In the genomic region with DNA sequence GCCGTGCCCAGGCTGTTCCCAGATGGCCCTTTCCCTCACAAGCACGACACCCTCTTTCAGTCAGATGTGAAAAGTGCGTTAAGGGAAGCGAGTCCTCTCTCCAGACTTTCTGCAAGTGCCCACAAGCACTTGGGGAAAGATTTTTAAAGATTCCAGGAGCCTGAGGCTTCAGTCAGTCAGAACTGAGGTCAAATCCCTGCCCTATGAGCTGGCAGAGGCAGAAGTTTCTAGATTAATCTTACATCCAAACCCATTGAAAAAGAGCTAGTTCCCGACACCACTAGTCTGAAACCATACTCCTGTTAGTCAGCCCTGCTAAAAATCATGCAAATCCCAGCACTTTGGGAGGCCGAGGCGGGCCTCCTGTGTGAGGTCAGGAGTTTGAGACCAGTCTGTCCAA, we compare ENCODE assay signal across 16 cellular contexts. TPM values are rescaled to one million over a fixed set of nuclear protein-coding genes. Genes with fewer than 3 reads are reported as not detected.
DNase-seq lines count a peak whose midpoint lies in the region; ATAC-seq and TF ChIP-seq lines count a peak whose summit lies in the region.
"Had no signal": no experiment of that assay in that cellular context is flagged by ENCODE, and none has a peak within 500 bp of the region (broad histone marks: within the 10 kb centered on the region; RNA-seq: fewer than 3 reads in every experiment).

No MANE protein-coding gene starts in this region.

- DNase-seq in activated CD8-positive, alpha-beta memory T cell treated with anti-CD3 and anti-CD28 coated beads, Interleukin-2, amount 10 ng/mL, durations not matched to agents 7 days and 5 days = peak; percentile 30
- peak; percentile 29 for DNase-seq in glomerular visceral epithelial cell (ENCODE audit: extremely low spot score)
- DNase-seq in stimulated activated CD8-positive, alpha-beta memory T cell treated with anti-CD3 and anti-CD28 coated beads, Interleukin-4, amount 100 ng/mL, for 48 hours = peak; percentile 6
- no peak for DNase-seq in type B pancreatic cell (ENCODE audit: extremely low spot score, unreplicated experiment)
- no peak for DNase-seq in GM10248 (ENCODE audit: extremely low spot score)
- DNase-seq: activated CD4-positive, CD25-positive, alpha-beta regulatory T cell treated with anti-CD3 and anti-CD28 coated beads, Interleukin-2, amount 50 U/mL, for 72 hours; activated naive CD8-positive, alpha-beta T cell treated with anti-CD3 and anti-CD28 coated beads for 36 hours; MV-4-11; right cardiac atrium had no signal

- CTCF ChIA-PET in activated CD8-positive, alpha-beta memory T cell treated with anti-CD3 and anti-CD28 coated beads, Interleukin-2, amount 10 ng/mL, durations not matched to agents 7 days and 5 days (lab: Charles Lee) = interaction anchor here (0.7 kb wide), 1 partner anchor 242 kb away, joined by 3 read pairs; no protein-coding TSS in a partner anchor
- CTCF ChIA-PET in GM10248 (lab: Yijun Ruan, JAX) = no interaction called here

- H3K4me1 Mint-ChIP-seq in activated CD8-positive, alpha-beta memory T cell treated with anti-CD3 and anti-CD28 coated beads, Interleukin-2, amount 10 ng/mL, durations not matched to agents 7 days and 5 days = no peaks in the 10 kb centered on the region
- H3K4me1 Mint-ChIP-seq in type B pancreatic cell (ENCODE audit: unreplicated experiment) = peaks cover 15% of the 10 kb centered on the region
- H3K4me1 Mint-ChIP-seq: CD14-positive monocyte had no signal

- POLR2A ChIA-PET in GM10248 (lab: Yijun Ruan, JAX) = no interaction called here

- H3K27ac Mint-ChIP-seq in activated CD8-positive, alpha-beta memory T cell treated with anti-CD3 and anti-CD28 coated beads, Interleukin-2, amount 10 ng/mL, durations not matched to agents 7 days and 5 days = no peak overlapping the region
- no peak overlapping the region for H3K27ac Mint-ChIP-seq in type B pancreatic cell
- H3K27ac Mint-ChIP-seq: activated naive CD8-positive, alpha-beta T cell treated with anti-CD3 and anti-CD28 coated beads for 36 hours had no signal

- TF ChIP-seq CTCF in type B pancreatic cell (conservative IDR thresholded peaks at IDR 0.05) (no peak), GM10248 (IDR thresholded peaks at IDR 0.05; ENCODE audit: control extremely low read depth, extremely low read depth, low read depth, missing control alignments) (no peak)

- H3K36me3 Mint-ChIP-seq in activated CD8-positive, alpha-beta memory T cell treated with anti-CD3 and anti-CD28 coated beads, Interleukin-2, amount 10 ng/mL, durations not matched to agents 7 days and 5 days = no peaks in the 10 kb centered on the region
- H3K36me3 Mint-ChIP-seq in type B pancreatic cell = no peaks in the 10 kb centered on the region
- H3K36me3 Mint-ChIP-seq: activated naive CD8-positive, alpha-beta T cell treated with anti-CD3 and anti-CD28 coated beads for 36 hours; CD14-positive monocyte had no signal

- H3K9me3 Mint-ChIP-seq in activated CD8-positive, alpha-beta memory T cell treated with anti-CD3 and anti-CD28 coated beads, Interleukin-2, amount 10 ng/mL, durations not matched to agents 7 days and 5 days (ENCODE audit: low read depth) = no peaks in the 10 kb centered on the region
- no peaks in the 10 kb centered on the region for H3K9me3 Mint-ChIP-seq in type B pancreatic cell
- H3K9me3 Mint-ChIP-seq: activated naive CD8-positive, alpha-beta T cell treated with anti-CD3 and anti-CD28 coated beads for 36 hours had no signal

- peaks cover 12% of the 10 kb centered on the region for H3K27me3 Mint-ChIP-seq in activated CD8-positive, alpha-beta memory T cell treated with anti-CD3 and anti-CD28 coated beads, Interleukin-2, amount 10 ng/mL, durations not matched to agents 7 days and 5 days
- no peaks in the 10 kb centered on the region for H3K27me3 Mint-ChIP-seq in type B pancreatic cell
- H3K27me3 Mint-ChIP-seq: activated naive CD8-positive, alpha-beta T cell treated with anti-CD3 and anti-CD28 coated beads for 36 hours had no signal

- peak; percentile 12 for ATAC-seq in HG03280 (IDR thresholded peaks at IDR 0.05; ENCODE audit: unreplicated experiment)
- ATAC-seq in activated CD8-positive, alpha-beta memory T cell treated with anti-CD3 and anti-CD28 coated beads, Interleukin-2, amount 10 ng/mL, durations not matched to agents 7 days and 5 days = no peak
- no peak for ATAC-seq in HG02759 (IDR thresholded peaks at IDR 0.05; ENCODE audit: unreplicated experiment)

- no peak overlapping the region for H3K4me3 Mint-ChIP-seq in activated CD8-positive, alpha-beta memory T cell treated with anti-CD3 and anti-CD28 coated beads, Interleukin-2, amount 10 ng/mL, durations not matched to agents 7 days and 5 days
- no peak overlapping the region for H3K4me3 Mint-ChIP-seq in type B pancreatic cell
- H3K4me3 Mint-ChIP-seq: activated naive CD8-positive, alpha-beta T cell treated with anti-CD3 and anti-CD28 coated beads for 36 hours; CD14-positive monocyte had no signal

RNA-seq across cellular contexts. Expression of a gene that starts 21.0 kb away (rescaled TPM):
- not detected for total RNA-seq in activated CD8-positive, alpha-beta memory T cell treated with anti-CD3 and anti-CD28 coated beads, Interleukin-2, amount 10 ng/mL, durations not matched to agents 7 days and 5 days
- 2.1 and 5.2 TPM in 2 replicates for total RNA-seq in type B pancreatic cell (ENCODE audit: low replicate concordance)
- total RNA-seq: fibroblast of villous mesenchyme; H7; HepG2; right cardiac atrium; T-helper 2 cell treated with Interferon-gamma antibody and Interleukin-4, amounts not matched to agents 100 ng/mL and 5 ng/mL, for 36 hours had no signal

RNA-seq across cellular contexts. Expression of a gene that starts 38.7 kb away (rescaled TPM):
- total RNA-seq in activated CD8-positive, alpha-beta memory T cell treated with anti-CD3 and anti-CD28 coated beads, Interleukin-2, amount 10 ng/mL, durations not matched to agents 7 days and 5 days = 10 to 100 TPM; 14.0 to 14.8 TPM
- total RNA-seq in type B pancreatic cell (ENCODE audit: low replicate concordance) = 24.8 and 44.2 TPM in 2 replicates

Comparison
In these comparisons a context has a peak if more than half of its experiments do, and no peak if none do; other contexts are left out.
1. DNase-seq: peak in activated CD8-positive, alpha-beta memory T cell treated with anti-CD3 and anti-CD28 coated beads, Interleukin-2, amount 10 ng/mL, durations not matched to agents 7 days and 5 days (single experiment), glomerular visceral epithelial cell (single experiment) and stimulated activated CD8-positive, alpha-beta memory T cell treated with anti-CD3 and anti-CD28 coated beads, Interleukin-4, amount 100 ng/mL, for 48 hours (single experiment); none in type B pancreatic cell (single experiment) and GM10248 (single experiment).